16 cellular contexts compared by ENCODE assay signal in the genomic region with DNA sequence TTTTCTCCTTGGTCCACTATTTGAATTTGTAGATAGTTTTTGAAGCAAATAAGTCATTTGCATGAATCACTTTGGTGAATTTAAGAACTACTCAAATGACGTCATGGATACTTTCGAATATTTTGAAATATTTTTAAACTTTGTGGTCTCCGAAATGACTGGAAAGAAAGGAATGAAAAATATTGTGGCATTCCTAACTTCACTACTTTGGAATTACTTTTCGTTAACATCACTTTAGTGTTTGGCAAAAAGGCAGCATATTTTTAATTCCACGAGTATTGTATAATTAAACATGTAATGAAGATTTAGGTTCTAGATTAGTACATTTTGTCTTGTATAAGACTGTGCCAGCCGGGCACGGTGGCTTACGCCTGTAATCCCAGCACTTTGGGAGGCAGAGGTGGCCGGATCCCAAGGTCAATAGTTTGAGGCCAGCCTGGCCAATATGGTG. TPM values are rescaled to one million over a fixed set of nuclear protein-coding genes. Genes with fewer than 3 reads are reported as not detected.
A peak's percentile ranks its signal among the peaks of the same experiment; 100 is the strongest.
DNase-seq lines count a peak whose midpoint lies in the region; ATAC-seq and TF ChIP-seq lines count a peak whose summit lies in the region.
"Had no signal": no experiment of that assay in that cellular context is flagged by ENCODE, and none has a peak within 500 bp of the region (broad histone marks: within the 10 kb centered on the region; RNA-seq: fewer than 3 reads in every experiment).

No MANE protein-coding gene starts in this region.

- no peaks in the 10 kb centered on the region for H3K27me3 Mint-ChIP-seq in chondrocyte (ENCODE audit: low read depth)

- TF ChIP-seq CTCF in AG09309 (IDR thresholded peaks at IDR 0.05; ENCODE audit: control insufficient read depth, insufficient read depth, low read depth, low read length, missing control alignments) (no peak), chondrocyte (IDR thresholded peaks at IDR 0.05) (no peak)

- H3K36me3 Mint-ChIP-seq in chondrocyte (ENCODE audit: low read depth): no peaks in the 10 kb centered on the region

- no peaks in the 10 kb centered on the region for H3K9me3 Mint-ChIP-seq in chondrocyte (ENCODE audit: low read depth)
- H3K9me3 Mint-ChIP-seq: T-helper 2 cell treated with Interferon-gamma antibody and Interleukin-4, amounts not matched to agents 5 μg/mL and 100 μg/mL, for 36 hours had no signal

- no peak overlapping the region for H3K4me3 Mint-ChIP-seq in chondrocyte (ENCODE audit: unreplicated experiment)
- H3K4me3 Mint-ChIP-seq: T-helper 2 cell treated with Interferon-gamma antibody and Interleukin-4, amounts not matched to agents 5 μg/mL and 100 μg/mL, for 36 hours had no signal

- no peak for ATAC-seq in GM19328 (IDR thresholded peaks at IDR 0.05; ENCODE audit: unreplicated experiment)
- no peak for ATAC-seq in HG02588 (IDR thresholded peaks at IDR 0.05; ENCODE audit: unreplicated experiment)

- H3K27ac Mint-ChIP-seq in chondrocyte (ENCODE audit: unreplicated experiment): peak overlapping the region; percentile 57
- H3K27ac Mint-ChIP-seq: T-helper 2 cell treated with Interferon-gamma antibody and Interleukin-4, amounts not matched to agents 5 μg/mL and 100 μg/mL, for 36 hours had no signal

- H3K4me3 ChIP-seq in AG09309 (ENCODE audit: control insufficient read depth, low read depth, low read length): no peak overlapping the region
- H3K4me3 ChIP-seq: PC-9 had no signal

- peak; percentile 79 for DNase-seq in AG09309 (ENCODE audit: low read depth)
- peak; percentile 57 for DNase-seq in NCI-H226
- DNase-seq in chondrocyte (ENCODE audit: low spot score): no peak
- DNase-seq in mesenteric fat pad (ENCODE audit: low spot score): peak; percentile 72
- DNase-seq in NCI-H2029 treated with DMSO at 0.1 percent for 48 hours (lab: John Stamatoyannopoulos, UW): no peak
- no peak for DNase-seq in NCI-H2196 (lab: John Stamatoyannopoulos, UW; ENCODE audit: unreplicated experiment)
- DNase-seq: activated CD4-positive, alpha-beta T cell treated with anti-CD3 and anti-CD28 coated beads, Interleukin-2, amount 50 U/mL, for 4 hours; activated effector memory CD4-positive, alpha-beta T cell treated with Interleukin-2 at 50 U/mL for 16 hours; BE2C; central memory CD4-positive, alpha-beta T cell; H7; NCI-H446 treated with DMSO at 0.1 percent for 48 hours; PC-9 had no signal

- peaks cover 32% of the 10 kb centered on the region for H3K4me1 Mint-ChIP-seq in chondrocyte (ENCODE audit: low read depth)

RNA-seq across cellular contexts. Expression of a gene that starts 35.3 kb away (rescaled TPM):
- total RNA-seq in chondrocyte: 21.6 to 24.7 TPM (median 23.6 TPM) in 3 replicates
- 28.0 TPM for total RNA-seq in mesenteric fat pad

Comparison
In these comparisons a context has a peak if more than half of its experiments do, and no peak if none do; other contexts are left out.
1. DNase-seq: peak in AG09309 (single experiment), NCI-H226 (single experiment) and mesenteric fat pad (single experiment); none in chondrocyte (single experiment), NCI-H2029 treated with DMSO at 0.1 percent for 48 hours (single experiment) and NCI-H2196 (single experiment).